In the genomic region with DNA sequence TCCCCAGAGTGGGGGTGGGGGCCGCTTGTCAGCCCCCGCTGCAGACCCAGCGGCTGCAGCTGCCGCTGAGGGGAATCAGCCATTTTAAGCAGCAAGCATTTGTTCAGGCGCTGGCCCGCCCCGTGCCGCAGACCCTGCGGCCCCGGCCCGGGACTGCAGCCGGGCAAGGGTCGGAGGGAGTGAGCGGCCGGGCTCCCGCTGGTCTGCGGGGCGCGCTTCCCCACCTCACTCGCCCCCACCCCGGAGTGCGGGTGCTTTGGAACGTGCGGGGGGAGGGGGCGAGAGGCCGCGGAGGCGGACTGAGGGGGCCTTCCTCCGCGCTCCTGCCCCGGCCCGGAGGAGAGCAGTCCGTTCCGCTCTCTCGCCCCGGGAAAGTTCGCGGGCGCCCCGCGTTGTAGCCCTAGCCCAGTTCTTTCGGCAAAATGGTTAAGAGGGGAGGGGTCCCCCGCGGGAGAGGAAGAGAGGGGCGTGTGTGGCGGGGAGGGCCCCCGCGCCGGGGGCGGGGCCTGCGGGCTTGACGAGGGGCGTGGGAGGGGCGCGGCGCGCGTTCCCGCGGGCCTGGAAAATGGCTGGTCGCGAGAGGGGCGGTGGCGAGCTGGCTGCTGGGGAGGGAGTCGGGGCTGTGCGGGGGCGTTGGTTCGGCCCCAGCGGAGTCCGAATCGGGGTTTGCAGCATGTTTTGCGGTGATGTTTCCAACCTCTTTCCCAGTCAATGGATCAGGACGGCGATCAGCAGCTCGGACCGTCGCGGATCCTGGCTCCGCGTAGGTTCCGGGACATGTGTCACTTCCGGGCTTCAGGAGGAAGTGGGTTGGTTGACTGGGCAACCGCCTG, we compare ENCODE assay signal across 1 cellular context.
A peak's percentile ranks its signal among the peaks of the same experiment; 100 is the strongest.
TF ChIP-seq lines count a peak whose summit lies in the region.

No MANE protein-coding gene starts in this region.

TF ChIP-seq in K562, 482 proteins besides CTCF, POLR2A, EP300 and RAD21 (continued from another document and continues in another):
- TF ChIP-seq ZHX1 (conservative IDR thresholded peaks at IDR 0.05; ENCODE audit: low read length) (0 out of 2 replicates have a peak, but pooled peaks have one; percentile 18), XRCC5 (IDR thresholded peaks at IDR 0.05; ENCODE audit: low read depth, low read length) (no peak), GATA2 (CRISPR knock-in tag; IDR thresholded peaks at IDR 0.05) (no peak), ELF1 (tag; IDR thresholded peaks at IDR 0.05) (peak; percentile 93), ZBTB49 (CRISPR knock-in tag; IDR thresholded peaks at IDR 0.05; ENCODE audit: borderline replicate concordance) (0 out of 2 replicates have a peak, but pooled peaks have one; percentile 20), FOXK2 (conservative IDR thresholded peaks at IDR 0.05 in 1 of 2, IDR thresholded peaks at IDR 0.05 in 1 of 2; ENCODE audit: low read depth in 2 of 2) (peak; percentile 73; a peak in 2 of 4 replicates), SRSF7 (optimal IDR thresholded peaks at IDR 0.05; ENCODE audit: low read depth, low read length) (no peak), CTBP1 (IDR thresholded peaks at IDR 0.05; ENCODE audit: borderline replicate concordance) (peak; percentile 17; the same call in 1 of the 2 replicates), ZNF766 (CRISPR knock-in tag; conservative IDR thresholded peaks at IDR 0.05) (peak; percentile 58), ZNF740 (CRISPR knock-in tag; IDR thresholded peaks at IDR 0.05) (0 out of 2 replicates have a peak, but pooled peaks have one; percentile 31), ZNF740 (tag; IDR thresholded peaks at IDR 0.05) (no peak), TEAD4 (IDR thresholded peaks at IDR 0.05; ENCODE audit: low read length) (peak; percentile 18; the same call in 1 of the 2 replicates), TEAD4 (CRISPR knock-in tag; IDR thresholded peaks at IDR 0.05; ENCODE audit: borderline replicate concordance) (no peak), RNF2 (IDR thresholded peaks at IDR 0.05) (peak; percentile 37; the same call in 1 of the 2 replicates), PHF8 (IDR thresholded peaks at IDR 0.05; ENCODE audit: borderline replicate concordance, low read length) (peak; percentile 76; the same call in 1 of the 2 replicates), NFIC (IDR thresholded peaks at IDR 0.05) (peak; percentile 58), HCFC1 (IDR thresholded peaks at IDR 0.05; ENCODE audit: low read depth, low read length) (peak; percentile 58), GABPA (tag; conservative IDR thresholded peaks at IDR 0.05; ENCODE audit: low read depth) (peak; percentile 95), LCOR (CRISPR knock-in tag; IDR thresholded peaks at IDR 0.05) (0 out of 2 replicates have a peak, but pooled peaks have one; percentile 1), TAF1 (IDR thresholded peaks at IDR 0.05; ENCODE audit: control insufficient read depth, extremely low read depth, insufficient read depth, low read length, severe bottlenecking) (peak; percentile 47), MAZ (CRISPR knock-in tag; conservative IDR thresholded peaks at IDR 0.05 in 1 of 2, IDR thresholded peaks at IDR 0.05 in 1 of 2) (peak; percentile 59 to 92), ZNF224 (CRISPR knock-in tag; IDR thresholded peaks at IDR 0.05) (peak; percentile 60; the same call in 1 of the 2 replicates), FOXP4 (CRISPR knock-in tag; IDR thresholded peaks at IDR 0.05; ENCODE audit: borderline replicate concordance) (0 out of 2 replicates have a peak, but pooled peaks have one; percentile 30), BCOR (IDR thresholded peaks at IDR 0.05) (no peak), CSDE1 (IDR thresholded peaks at IDR 0.05) (peak in 1 of 2 experiments; percentile 43; a peak in 2 of 4 replicates), CEBPB (tag; IDR thresholded peaks at IDR 0.05) (no peak), TFAP4 (CRISPR knock-in tag; IDR thresholded peaks at IDR 0.05; ENCODE audit: borderline replicate concordance) (peak; percentile 61), ZNF24 (IDR thresholded peaks at IDR 0.05) (peak; percentile 57), TBP (optimal IDR thresholded peaks at IDR 0.05; ENCODE audit: low read depth, low read length) (peak; percentile 50), SUPT5H (IDR thresholded peaks at IDR 0.05) (peak; percentile 88), XRCC4 (IDR thresholded peaks at IDR 0.05; ENCODE audit: extremely low read depth, insufficient read depth, insufficient read length) (no peak), NEUROD1 (IDR thresholded peaks at IDR 0.05; ENCODE audit: borderline replicate concordance, low read depth, low read length, partially characterized antibody) (peak; percentile 57), RBM22 (IDR thresholded peaks at IDR 0.05; ENCODE audit: low read depth, low read length, poor library complexity, severe bottlenecking) (peak; percentile 65), CCNT2 (IDR thresholded peaks at IDR 0.05; ENCODE audit: borderline replicate concordance, extremely low read depth, insufficient read length, low read depth, low read length) (peak; percentile 47), RBFOX2 (IDR thresholded peaks at IDR 0.05; ENCODE audit: low read depth, low read length) (peak; percentile 78), ATF7 (IDR thresholded peaks at IDR 0.05) (peak; percentile 36; the same call in 1 of the 2 replicates), ATF1 (CRISPR knock-in tag; IDR thresholded peaks at IDR 0.05) (no peak), ATF1 (tag; IDR thresholded peaks at IDR 0.05) (peak; percentile 87), SPI1 (IDR thresholded peaks at IDR 0.05; ENCODE audit: borderline replicate concordance, low read depth, low read length) (peak; percentile 95), E2F8 (IDR thresholded peaks at IDR 0.05; ENCODE audit: low read depth, partially characterized antibody) (peak; percentile 82)
- TF ChIP-seq, protein P1, sequence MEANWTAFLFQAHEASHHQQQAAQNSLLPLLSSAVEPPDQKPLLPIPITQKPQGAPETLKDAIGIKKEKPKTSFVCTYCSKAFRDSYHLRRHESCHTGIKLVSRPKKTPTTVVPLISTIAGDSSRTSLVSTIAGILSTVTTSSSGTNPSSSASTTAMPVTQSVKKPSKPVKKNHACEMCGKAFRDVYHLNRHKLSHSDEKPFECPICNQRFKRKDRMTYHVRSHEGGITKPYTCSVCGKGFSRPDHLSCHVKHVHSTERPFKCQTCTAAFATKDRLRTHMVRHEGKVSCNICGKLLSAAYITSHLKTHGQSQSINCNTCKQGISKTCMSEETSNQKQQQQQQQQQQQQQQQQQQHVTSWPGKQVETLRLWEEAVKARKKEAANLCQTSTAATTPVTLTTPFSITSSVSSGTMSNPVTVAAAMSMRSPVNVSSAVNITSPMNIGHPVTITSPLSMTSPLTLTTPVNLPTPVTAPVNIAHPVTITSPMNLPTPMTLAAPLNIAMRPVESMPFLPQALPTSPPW (CRISPR knock-in tag; IDR thresholded peaks at IDR 0.05), result peak; percentile 99
- TF ChIP-seq, protein P2, sequence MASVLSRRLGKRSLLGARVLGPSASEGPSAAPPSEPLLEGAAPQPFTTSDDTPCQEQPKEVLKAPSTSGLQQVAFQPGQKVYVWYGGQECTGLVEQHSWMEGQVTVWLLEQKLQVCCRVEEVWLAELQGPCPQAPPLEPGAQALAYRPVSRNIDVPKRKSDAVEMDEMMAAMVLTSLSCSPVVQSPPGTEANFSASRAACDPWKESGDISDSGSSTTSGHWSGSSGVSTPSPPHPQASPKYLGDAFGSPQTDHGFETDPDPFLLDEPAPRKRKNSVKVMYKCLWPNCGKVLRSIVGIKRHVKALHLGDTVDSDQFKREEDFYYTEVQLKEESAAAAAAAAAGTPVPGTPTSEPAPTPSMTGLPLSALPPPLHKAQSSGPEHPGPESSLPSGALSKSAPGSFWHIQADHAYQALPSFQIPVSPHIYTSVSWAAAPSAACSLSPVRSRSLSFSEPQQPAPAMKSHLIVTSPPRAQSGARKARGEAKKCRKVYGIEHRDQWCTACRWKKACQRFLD (CRISPR knock-in tag; IDR thresholded peaks at IDR 0.05), result 0 out of 2 replicates have a peak, but pooled peaks have one; percentile 65
- TF ChIP-seq, protein P3, sequence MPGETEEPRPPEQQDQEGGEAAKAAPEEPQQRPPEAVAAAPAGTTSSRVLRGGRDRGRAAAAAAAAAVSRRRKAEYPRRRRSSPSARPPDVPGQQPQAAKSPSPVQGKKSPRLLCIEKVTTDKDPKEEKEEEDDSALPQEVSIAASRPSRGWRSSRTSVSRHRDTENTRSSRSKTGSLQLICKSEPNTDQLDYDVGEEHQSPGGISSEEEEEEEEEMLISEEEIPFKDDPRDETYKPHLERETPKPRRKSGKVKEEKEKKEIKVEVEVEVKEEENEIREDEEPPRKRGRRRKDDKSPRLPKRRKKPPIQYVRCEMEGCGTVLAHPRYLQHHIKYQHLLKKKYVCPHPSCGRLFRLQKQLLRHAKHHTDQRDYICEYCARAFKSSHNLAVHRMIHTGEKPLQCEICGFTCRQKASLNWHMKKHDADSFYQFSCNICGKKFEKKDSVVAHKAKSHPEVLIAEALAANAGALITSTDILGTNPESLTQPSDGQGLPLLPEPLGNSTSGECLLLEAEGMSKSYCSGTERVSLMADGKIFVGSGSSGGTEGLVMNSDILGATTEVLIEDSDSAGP (CRISPR knock-in tag; IDR thresholded peaks at IDR 0.05), result no peak
